ENCODE assay signal across 22 cellular contexts in the genomic region with DNA sequence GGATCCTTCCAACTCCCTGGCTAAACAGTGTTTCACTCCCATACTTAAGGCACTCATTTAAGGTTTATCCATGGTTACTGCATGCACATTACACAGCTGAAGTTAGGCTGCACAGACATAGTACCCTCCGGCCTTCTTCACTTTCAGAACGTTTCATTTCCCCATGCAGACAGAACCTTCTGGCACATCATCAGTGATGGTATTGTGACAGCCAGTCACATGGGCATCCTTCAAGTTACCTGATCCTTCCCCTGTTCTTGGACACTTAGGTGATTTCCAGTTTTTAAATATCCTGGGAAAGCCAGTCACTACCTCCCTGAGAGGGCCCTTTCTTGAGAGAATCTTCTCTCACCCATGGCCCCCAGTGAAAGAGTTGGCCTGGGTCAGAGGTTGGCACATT.
DNase-seq lines count a peak whose midpoint lies in the region; ATAC-seq and TF ChIP-seq lines count a peak whose summit lies in the region.
"Had no signal": no experiment of that assay in that cellular context is flagged by ENCODE, and none has a peak within 500 bp of the region (broad histone marks: within the 10 kb centered on the region; RNA-seq: fewer than 3 reads in every experiment).

No MANE protein-coding gene starts in this region.

- TF ChIP-seq CTCF in neutrophil (IDR thresholded peaks at IDR 0.05), result no peak

- peaks cover 19% of the 10 kb centered on the region for H3K4me1 Mint-ChIP-seq in activated naive CD4-positive, alpha-beta T cell treated with anti-CD3 and anti-CD28 coated beads, Interleukin-2, amount 10 ng/mL, durations not matched to agents 7 days and 5 days
- H3K4me1 Mint-ChIP-seq in activated naive CD8-positive, alpha-beta T cell treated with anti-CD3 and anti-CD28 coated beads, Interleukin-2, amount 50 U/mL, for 24 hours, result no peaks in the 10 kb centered on the region

- no peak for ATAC-seq in activated naive CD8-positive, alpha-beta T cell treated with anti-CD3 and anti-CD28 coated beads, Interleukin-2, amount 50 U/mL, for 24 hours
- ATAC-seq: CD8-positive, alpha-beta T cell had no signal

- peaks cover 74% of the 10 kb centered on the region for H3K36me3 Mint-ChIP-seq in activated naive CD4-positive, alpha-beta T cell treated with anti-CD3 and anti-CD28 coated beads, Interleukin-2, amount 10 ng/mL, durations not matched to agents 7 days and 5 days
- peaks cover 47% of the 10 kb centered on the region for H3K36me3 Mint-ChIP-seq in activated naive CD8-positive, alpha-beta T cell treated with anti-CD3 and anti-CD28 coated beads, Interleukin-2, amount 50 U/mL, for 24 hours (ENCODE audit: low read depth)

- no peaks in the 10 kb centered on the region for H3K27me3 ChIP-seq in neutrophil

- no peaks in the 10 kb centered on the region for H3K9me3 ChIP-seq in neutrophil
- H3K9me3 ChIP-seq: A549 had no signal

- no peak for DNase-seq in activated naive CD4-positive, alpha-beta T cell treated with anti-CD3 and anti-CD28 coated beads, Interleukin-2, amount 10 ng/mL, durations not matched to agents 7 days and 5 days
- no peak for DNase-seq in activated naive CD4-positive, alpha-beta T cell treated with Interleukin-2 at 50 U/mL for 16 hours
- no peak for DNase-seq in activated naive CD8-positive, alpha-beta T cell treated with anti-CD3 and anti-CD28 coated beads, Interleukin-2, amount 50 U/mL, for 24 hours
- no peak for DNase-seq in middle frontal gyrus (ENCODE audit: extremely low spot score, low spot score)
- DNase-seq in DMS79 (lab: John Stamatoyannopoulos, UW), result no peak
- no peak for DNase-seq in SKM-1 (lab: John Stamatoyannopoulos, UW; ENCODE audit: unreplicated experiment)
- DNase-seq: Calu3; CD8-positive, alpha-beta T cell; DMS153; IMR-90; NCI-H1092 treated with DMSO at 0.1 percent for 48 hours; NCI-H1436 treated with DMSO at 0.1 percent for 48 hours; NCI-H1930; NCI-H2227 treated with DMSO at 0.1 percent for 48 hours; NCI-H510A; PC-9; RPMI8226; SHP77 had no signal

- peaks cover 18 to 22% of the 10 kb centered on the region in 2 experiments for H3K4me1 ChIP-seq in neutrophil (ENCODE audit: control insufficient read depth in 1 of 2, insufficient read depth in 1 of 2, low read depth in 1 of 2, low read length in 1 of 2)
- H3K4me1 ChIP-seq: A549 had no signal

- peak overlapping the region; percentile 53 for H3K27ac Mint-ChIP-seq in activated naive CD4-positive, alpha-beta T cell treated with anti-CD3 and anti-CD28 coated beads, Interleukin-2, amount 10 ng/mL, durations not matched to agents 7 days and 5 days
- H3K27ac Mint-ChIP-seq in activated naive CD8-positive, alpha-beta T cell treated with anti-CD3 and anti-CD28 coated beads, Interleukin-2, amount 50 U/mL, for 24 hours, result peak overlapping the region; percentile 12
- H3K27ac Mint-ChIP-seq: CD8-positive, alpha-beta T cell had no signal

- no peak overlapping the region for H3K4me3 Mint-ChIP-seq in activated naive CD4-positive, alpha-beta T cell treated with anti-CD3 and anti-CD28 coated beads, Interleukin-2, amount 10 ng/mL, durations not matched to agents 7 days and 5 days
- H3K4me3 Mint-ChIP-seq in activated naive CD8-positive, alpha-beta T cell treated with anti-CD3 and anti-CD28 coated beads, Interleukin-2, amount 50 U/mL, for 24 hours, result no peak overlapping the region
- H3K4me3 Mint-ChIP-seq: B cell; CD8-positive, alpha-beta T cell had no signal

- no peaks in the 10 kb centered on the region for H3K9me3 Mint-ChIP-seq in activated naive CD4-positive, alpha-beta T cell treated with anti-CD3 and anti-CD28 coated beads, Interleukin-2, amount 10 ng/mL, durations not matched to agents 7 days and 5 days
- H3K9me3 Mint-ChIP-seq in activated naive CD8-positive, alpha-beta T cell treated with anti-CD3 and anti-CD28 coated beads, Interleukin-2, amount 50 U/mL, for 24 hours, result no peaks in the 10 kb centered on the region
- H3K9me3 Mint-ChIP-seq: CD8-positive, alpha-beta T cell had no signal

- no peak overlapping the region for H3K4me3 ChIP-seq in neutrophil (ENCODE audit: low read depth in 1 of 2, low read length in 1 of 2)
- H3K4me3 ChIP-seq: A549, PC-9 had no signal

- H3K27ac ChIP-seq in neutrophil, result peak overlapping the region; percentile 70
- H3K27ac ChIP-seq: A549, KMS-11, PC-9 had no signal

- peaks cover 72% of the 10 kb centered on the region for H3K36me3 ChIP-seq in neutrophil

- CTCF ChIA-PET in activated naive CD4-positive, alpha-beta T cell treated with anti-CD3 and anti-CD28 coated beads, Interleukin-2, amount 10 ng/mL, durations not matched to agents 7 days and 5 days (lab: Charles Lee), result no interaction called here

- H3K27me3 Mint-ChIP-seq in activated naive CD4-positive, alpha-beta T cell treated with anti-CD3 and anti-CD28 coated beads, Interleukin-2, amount 10 ng/mL, durations not matched to agents 7 days and 5 days, result no peaks in the 10 kb centered on the region
- H3K27me3 Mint-ChIP-seq in activated naive CD8-positive, alpha-beta T cell treated with anti-CD3 and anti-CD28 coated beads, Interleukin-2, amount 50 U/mL, for 24 hours, result no peaks in the 10 kb centered on the region
- H3K27me3 Mint-ChIP-seq: B cell had no signal
